14 cellular contexts compared by ENCODE assay signal in the genomic region with DNA sequence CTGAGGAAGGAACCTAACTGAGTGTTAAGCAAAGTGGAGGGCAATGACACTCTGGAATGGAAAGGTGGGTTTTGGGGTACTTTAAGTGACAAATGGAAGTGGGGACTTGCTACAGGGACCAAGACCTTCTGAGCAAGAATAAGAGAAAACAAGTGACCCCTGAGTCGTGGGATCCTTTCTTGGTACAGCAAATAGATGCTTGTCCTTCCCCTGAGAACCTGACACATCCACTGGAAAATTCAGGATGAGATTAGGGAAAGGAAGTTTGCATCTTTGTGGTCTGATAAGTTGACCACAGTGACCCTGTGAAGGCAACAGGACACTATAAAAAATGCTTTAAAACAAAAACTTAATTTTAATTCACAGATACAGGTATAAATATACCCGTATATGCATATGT. TPM values are rescaled to one million over a fixed set of nuclear protein-coding genes. Genes with fewer than 3 reads are reported as not detected.
DNase-seq lines count a peak whose midpoint lies in the region; ATAC-seq lines count a peak whose summit lies in the region.
"Had no signal": no experiment of that assay in that cellular context is flagged by ENCODE, and none has a peak within 500 bp of the region (broad histone marks: within the 10 kb centered on the region; RNA-seq: fewer than 3 reads in every experiment).

No MANE protein-coding gene starts in this region.

- CTCF ChIA-PET in activated CD8-positive, alpha-beta T cell treated with anti-CD3 and anti-CD28 coated beads, Interleukin-2, amount 10 ng/mL, durations not matched to agents 7 days and 5 days (lab: Charles Lee): interaction anchor here (1.1 to 5.7 kb wide), 6 partner anchors 25 to 106 kb away, joined by 3 to 29 read pairs (median 8); no protein-coding TSS in a partner anchor

- H3K4me3 Mint-ChIP-seq in activated T-cell treated with anti-CD3 and anti-CD28 coated beads, Interleukin-2, amount 50 U/mL, for 4 hours: peak overlapping the region; percentile 89
- peak overlapping the region; percentile 85 for H3K4me3 Mint-ChIP-seq in activated CD8-positive, alpha-beta T cell treated with anti-CD3 and anti-CD28 coated beads, Interleukin-2, amount 10 ng/mL, durations not matched to agents 7 days and 5 days
- peak overlapping the region; percentile 92 for H3K4me3 Mint-ChIP-seq in memory B cell

- no peaks in the 10 kb centered on the region for H3K27me3 ChIP-seq in stomach smooth muscle (ENCODE audit: control insufficient read depth in 1 of 2, insufficient read depth in 2 of 2, low read length in 2 of 2)
- H3K27me3 ChIP-seq: thyroid gland had no signal

- peak overlapping the region; percentile 95 for H3K27ac ChIP-seq in stomach smooth muscle (ENCODE audit: low read length)

- POLR2A ChIA-PET in activated CD8-positive, alpha-beta T cell treated with anti-CD3 and anti-CD28 coated beads, Interleukin-2, amount 10 ng/mL, durations not matched to agents 7 days and 5 days (lab: Charles Lee): interaction anchor here (0.5 to 21.2 kb wide), 10 partner anchors 9 to 295 kb away, joined by 3 to 720 read pairs (median 134); a partner anchor contains a TSS

- peak overlapping the region; percentile 97 for H3K27ac Mint-ChIP-seq in activated CD8-positive, alpha-beta T cell treated with anti-CD3 and anti-CD28 coated beads, Interleukin-2, amount 10 ng/mL, durations not matched to agents 7 days and 5 days
- peak overlapping the region; percentile 100 for H3K27ac Mint-ChIP-seq in memory B cell

- intact Hi-C loops in left colon (cut with DNase I, micrococcal nuclease): no loop called here

- H3K27me3 Mint-ChIP-seq in activated T-cell treated with anti-CD3 and anti-CD28 coated beads, Interleukin-2, amount 50 U/mL, for 4 hours (ENCODE audit: low read depth): no peaks in the 10 kb centered on the region
- no peaks in the 10 kb centered on the region for H3K27me3 Mint-ChIP-seq in activated CD8-positive, alpha-beta T cell treated with anti-CD3 and anti-CD28 coated beads, Interleukin-2, amount 10 ng/mL, durations not matched to agents 7 days and 5 days (ENCODE audit: low read depth)
- no peaks in the 10 kb centered on the region for H3K27me3 Mint-ChIP-seq in memory B cell

- H3K4me3 ChIP-seq in stomach smooth muscle (ENCODE audit: low read length in 2 of 2): no peak overlapping the region
- H3K4me3 ChIP-seq: thyroid gland had no signal

- no peak for ATAC-seq in activated T-cell treated with anti-CD3 and anti-CD28 coated beads, Interleukin-2, amount 50 U/mL, for 4 hours
- no peak for ATAC-seq in activated CD8-positive, alpha-beta T cell treated with anti-CD3 and anti-CD28 coated beads, Interleukin-2, amount 10 ng/mL, durations not matched to agents 7 days and 5 days
- no peak for ATAC-seq in memory B cell (ENCODE audit: low read depth)
- ATAC-seq in left colon: no peak
- ATAC-seq: HCT116 had no signal

- peaks cover 56% of the 10 kb centered on the region for H3K4me1 Mint-ChIP-seq in activated T-cell treated with anti-CD3 and anti-CD28 coated beads, Interleukin-2, amount 50 U/mL, for 4 hours (ENCODE audit: low read depth)
- H3K4me1 Mint-ChIP-seq in activated CD8-positive, alpha-beta T cell treated with anti-CD3 and anti-CD28 coated beads, Interleukin-2, amount 10 ng/mL, durations not matched to agents 7 days and 5 days (ENCODE audit: low read depth): peaks cover 54% of the 10 kb centered on the region
- peaks cover 50% of the 10 kb centered on the region for H3K4me1 Mint-ChIP-seq in memory B cell

- no peaks in the 10 kb centered on the region for H3K9me3 Mint-ChIP-seq in activated T-cell treated with anti-CD3 and anti-CD28 coated beads, Interleukin-2, amount 50 U/mL, for 4 hours
- no peaks in the 10 kb centered on the region for H3K9me3 Mint-ChIP-seq in activated CD8-positive, alpha-beta T cell treated with anti-CD3 and anti-CD28 coated beads, Interleukin-2, amount 10 ng/mL, durations not matched to agents 7 days and 5 days (ENCODE audit: insufficient read depth)
- H3K9me3 Mint-ChIP-seq in memory B cell: no peaks in the 10 kb centered on the region

- H3K36me3 ChIP-seq in stomach smooth muscle (ENCODE audit: control insufficient read depth in 2 of 2, insufficient read depth in 2 of 2, low read length in 2 of 2): peaks cover 8 to 20% of the 10 kb centered on the region in 2 donors

- peaks cover 27% of the 10 kb centered on the region for H3K36me3 Mint-ChIP-seq in activated T-cell treated with anti-CD3 and anti-CD28 coated beads, Interleukin-2, amount 50 U/mL, for 4 hours (ENCODE audit: insufficient read depth)
- peaks cover 27% of the 10 kb centered on the region for H3K36me3 Mint-ChIP-seq in activated CD8-positive, alpha-beta T cell treated with anti-CD3 and anti-CD28 coated beads, Interleukin-2, amount 10 ng/mL, durations not matched to agents 7 days and 5 days (ENCODE audit: low read depth)
- H3K36me3 Mint-ChIP-seq in memory B cell: peaks cover 16% of the 10 kb centered on the region

- H3K4me1 ChIP-seq in stomach smooth muscle (ENCODE audit: control insufficient read depth, insufficient read depth, low read length): peaks cover 63% of the 10 kb centered on the region

- DNase-seq in activated T-cell treated with anti-CD3 and anti-CD28 coated beads, Interleukin-2, amount 50 U/mL, for 4 hours: no peak
- DNase-seq in activated T-cell treated with anti-CD3 and anti-CD28 coated beads, Interleukin-2, amount 50 U/mL, for 1 hour: no peak
- no peak for DNase-seq in activated CD8-positive, alpha-beta T cell treated with anti-CD3 and anti-CD28 coated beads, Interleukin-2, amount 10 ng/mL, durations not matched to agents 7 days and 5 days
- DNase-seq in memory B cell (ENCODE audit: low spot score in 2 of 2): no peak
- no peak for DNase-seq in NCI-H1048 (lab: John Stamatoyannopoulos, UW)
- DNase-seq in left colon: no peak
- DNase-seq in DMS79 (lab: John Stamatoyannopoulos, UW): no peak
- DNase-seq: DMS79 treated with DMSO at 0.1 percent for 48 hours, hypothalamus, mammary epithelial cell, NCI-H1930, thyroid gland had no signal

- no peaks in the 10 kb centered on the region for H3K9me3 ChIP-seq in stomach smooth muscle (ENCODE audit: control insufficient read depth in 2 of 2, low read length in 2 of 2)
- H3K9me3 ChIP-seq: thyroid gland had no signal

- no peak overlapping the region for H3K9ac ChIP-seq in stomach smooth muscle (ENCODE audit: low read length in 2 of 2)

RNA-seq across cellular contexts. Expression of a gene that starts 1.8 kb away (rescaled TPM):
- total RNA-seq in activated T-cell treated with anti-CD3 and anti-CD28 coated beads, Interleukin-2, amount 50 U/mL, for 4 hours: 100 to 1,000 TPM; 342 to 390 (median 377) TPM
- total RNA-seq in activated CD8-positive, alpha-beta T cell treated with anti-CD3 and anti-CD28 coated beads, Interleukin-2, amount 10 ng/mL, durations not matched to agents 7 days and 5 days: 100 to 1,000 TPM; 221 to 228 TPM
- total RNA-seq in left colon: 100 to 1,000 TPM in 1 of 2 donors, 10 to 100 TPM in 1; 97.7 to 126 TPM

RNA-seq across cellular contexts. Expression of a gene that starts 50.9 kb away (rescaled TPM):
- total RNA-seq in activated T-cell treated with anti-CD3 and anti-CD28 coated beads, Interleukin-2, amount 50 U/mL, for 4 hours: 10 to 100 TPM in 2 of 3 donors, 1 to 10 TPM in 1; 3.6 to 24.1 (median 17.5) TPM
- total RNA-seq in activated CD8-positive, alpha-beta T cell treated with anti-CD3 and anti-CD28 coated beads, Interleukin-2, amount 10 ng/mL, durations not matched to agents 7 days and 5 days: under 1 TPM in 1 of 2 experiments, not detected in 1; 0.71 TPM
- total RNA-seq in left colon: not detected
- total RNA-seq: mammary epithelial cell, thyroid gland had no signal
